In genomic region chr17:75783803-75784472, GRCh38 we compare ENCODE assay signal across 1 cellular context.
TF ChIP-seq lines count a peak whose summit lies in the region.

No MANE protein-coding gene starts in this region.

TF ChIP-seq in HCT116, 20 proteins besides CTCF, POLR2A, EP300 and RAD21 (continued from another document):
- no peak for TF ChIP-seq ZBTB33 (IDR thresholded peaks at IDR 0.05; ENCODE audit: extremely low read depth, insufficient replicate concordance, low read length)
- TF ChIP-seq EGR1 (IDR thresholded peaks at IDR 0.05; ENCODE audit: low read depth), result no peak
- no peak for TF ChIP-seq EZH2 (IDR thresholded peaks at IDR 0.05)
- no peak for TF ChIP-seq CEBPB (IDR thresholded peaks at IDR 0.05; ENCODE audit: low read depth)
- TF ChIP-seq MAX (IDR thresholded peaks at IDR 0.05), result no peak
- TF ChIP-seq CBX3 (IDR thresholded peaks at IDR 0.05; ENCODE audit: low read depth), result no peak
- no peak for TF ChIP-seq SP1 (IDR thresholded peaks at IDR 0.05; ENCODE audit: low read depth)
- no peak for TF ChIP-seq YY1 (IDR thresholded peaks at IDR 0.05; ENCODE audit: extremely low read depth, insufficient replicate concordance, low read depth, low read length)
- TF ChIP-seq SIN3A (IDR thresholded peaks at IDR 0.05; ENCODE audit: low read depth), result no peak
- no peak for TF ChIP-seq EZH2phosphoT487 (IDR thresholded peaks at IDR 0.05; ENCODE audit: borderline replicate concordance)
- no peak for TF ChIP-seq FOSL1 (IDR thresholded peaks at IDR 0.05; ENCODE audit: low read depth)
- TF ChIP-seq ZNF274 (IDR thresholded peaks at IDR 0.05; ENCODE audit: low read depth, low read length), result no peak
- TF ChIP-seq POLR2AphosphoS5 (IDR thresholded peaks at IDR 0.05; ENCODE audit: low read depth, low read length), result no peak
- no peak for TF ChIP-seq ATF3 (IDR thresholded peaks at IDR 0.05)
